ENCODE assay signal across 2 cellular contexts in the genomic region with DNA sequence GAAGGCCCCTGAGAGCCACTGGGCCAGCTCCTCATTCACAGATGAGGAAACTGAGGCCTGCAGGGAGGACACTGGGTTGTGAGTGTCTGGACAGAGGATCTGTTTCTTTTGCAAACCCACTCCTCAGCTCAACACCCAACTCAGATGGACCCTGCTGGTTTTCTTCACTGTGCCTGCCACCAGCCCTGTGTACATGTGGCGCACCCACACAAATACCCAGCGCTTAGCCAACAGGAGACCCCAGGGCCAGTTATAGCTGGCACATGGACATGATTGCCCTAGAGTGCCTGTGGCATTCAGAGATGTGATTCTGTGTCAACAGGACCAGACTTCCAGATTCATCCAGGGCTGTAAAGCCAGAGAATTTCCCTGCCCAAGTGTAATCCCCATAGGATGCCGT.
TF ChIP-seq lines count a peak whose summit lies in the region.

No MANE protein-coding gene starts in this region.

TF ChIP-seq in GM23338, 12 proteins besides CTCF, POLR2A, EP300 and RAD21:
- TF ChIP-seq POLR2AphosphoS5 (IDR thresholded peaks at IDR 0.05; ENCODE audit: low read depth) (peak; percentile 28), ZNF114 (CRISPR knock-in tag; IDR thresholded peaks at IDR 0.05) (no peak)

TF ChIP-seq in H1, 55 proteins besides CTCF, POLR2A, EP300 and RAD21:
- no peak for TF ChIP-seq FOSL1 (IDR thresholded peaks at IDR 0.05; ENCODE audit: insufficient read depth, low read depth, low read length)
- no peak for TF ChIP-seq SRF (IDR thresholded peaks at IDR 0.05; ENCODE audit: low read depth, low read length)
- TF ChIP-seq KDM5A (IDR thresholded peaks at IDR 0.05; ENCODE audit: low read length), result no peak
- TF ChIP-seq RXRA (IDR thresholded peaks at IDR 0.05; ENCODE audit: insufficient read depth, low read depth, low read length), result no peak
- no peak for TF ChIP-seq CTBP2 (IDR thresholded peaks at IDR 0.05; ENCODE audit: borderline replicate concordance, insufficient read depth, insufficient read length, low read length)
- TF ChIP-seq TAF7 (optimal IDR thresholded peaks at IDR 0.05; ENCODE audit: borderline replicate concordance, low read depth, low read length), result no peak
- no peak for TF ChIP-seq CHD1 (IDR thresholded peaks at IDR 0.05; ENCODE audit: low read depth, low read length)
- no peak for TF ChIP-seq GABPA (IDR thresholded peaks at IDR 0.05; ENCODE audit: borderline replicate concordance, insufficient read depth, low read length)
- no peak for TF ChIP-seq EGR1 (IDR thresholded peaks at IDR 0.05; ENCODE audit: borderline replicate concordance, low read depth, low read length)
- TF ChIP-seq HDAC2 (IDR thresholded peaks at IDR 0.05; ENCODE audit: borderline replicate concordance in 1 of 2, low read depth in 2 of 2, low read length in 2 of 2), result no peak
- TF ChIP-seq ASH2L (IDR thresholded peaks at IDR 0.05; ENCODE audit: low read length), result no peak
- TF ChIP-seq TEAD4 (IDR thresholded peaks at IDR 0.05; ENCODE audit: low read depth, low read length), result no peak
- no peak for TF ChIP-seq SAP30 (IDR thresholded peaks at IDR 0.05; ENCODE audit: insufficient read depth, insufficient replicate concordance, low read length)
- no peak for TF ChIP-seq JUN (IDR thresholded peaks at IDR 0.05; ENCODE audit: low read depth, low read length)
- TF ChIP-seq SUZ12 (IDR thresholded peaks at IDR 0.05; ENCODE audit: low read length), result no peak
- no peak for TF ChIP-seq KDM4A (IDR thresholded peaks at IDR 0.05; ENCODE audit: low read depth, low read length, severe bottlenecking)
- TF ChIP-seq CBX5 (IDR thresholded peaks at IDR 0.05; ENCODE audit: low read depth, low read length), result no peak
